1 cellular context compared by ENCODE assay signal in genomic region chr11:62018978-62019664, GRCh38.
TF ChIP-seq lines count a peak whose summit lies in the region.

No MANE protein-coding gene starts in this region.

TF ChIP-seq in IMR-90, 13 proteins besides CTCF, POLR2A, EP300 and RAD21:
- TF ChIP-seq CHD1 (IDR thresholded peaks at IDR 0.05; ENCODE audit: low read depth, low read length): no peak
- TF ChIP-seq MAZ (IDR thresholded peaks at IDR 0.05; ENCODE audit: borderline replicate concordance, low read depth, low read length): no peak
- TF ChIP-seq ELK1 (IDR thresholded peaks at IDR 0.05; ENCODE audit: borderline replicate concordance, low read depth, low read length): no peak
- no peak for TF ChIP-seq USF2 (IDR thresholded peaks at IDR 0.05; ENCODE audit: low read depth, low read length)
- TF ChIP-seq MAFK (IDR thresholded peaks at IDR 0.05; ENCODE audit: low read depth, low read length): no peak
- no peak for TF ChIP-seq BHLHE40 (IDR thresholded peaks at IDR 0.05; ENCODE audit: low read depth, low read length)
- no peak for TF ChIP-seq CEBPB (IDR thresholded peaks at IDR 0.05; ENCODE audit: low read depth, low read length)
- no peak for TF ChIP-seq RCOR1 (IDR thresholded peaks at IDR 0.05; ENCODE audit: insufficient replicate concordance, low read length)
- no peak for TF ChIP-seq RFX5 (IDR thresholded peaks at IDR 0.05; ENCODE audit: low read depth, low read length)
- no peak for TF ChIP-seq FOS (IDR thresholded peaks at IDR 0.05; ENCODE audit: low read depth, low read length)
- TF ChIP-seq MXI1 (IDR thresholded peaks at IDR 0.05; ENCODE audit: borderline replicate concordance, low read depth, low read length): no peak
- TF ChIP-seq SMC3 (IDR thresholded peaks at IDR 0.05; ENCODE audit: low read depth, low read length): no peak
- no peak for TF ChIP-seq NFE2L2 (IDR thresholded peaks at IDR 0.05; ENCODE audit: low read depth, low read length)
TF ChIP-seq in IMR-90: peak in this region for 0.
